33 cellular contexts compared by ENCODE assay signal in genomic region chr3:159144891-159145290, GRCh38.
"Had no signal": no experiment of that assay in that cellular context is flagged by ENCODE, and none has a peak within 500 bp of the region (broad histone marks: within the 10 kb centered on the region; RNA-seq: fewer than 3 reads in every experiment).

No MANE protein-coding gene starts in this region.

- H3K4me3 ChIP-seq: K562, SJCRH30, SK-N-MC had no signal

- H3K27me3 Mint-ChIP-seq: activated B cell treated with CpG ODN at 0.5 μM for 24 hours; activated CD4-positive, alpha-beta memory T cell treated with anti-CD3 and anti-CD28 coated beads for 36 hours; activated naive CD4-positive, alpha-beta T cell treated with anti-CD3 and anti-CD28 coated beads, Interleukin-2, amount 10 ng/mL, durations not matched to agents 7 days and 5 days; activated naive CD8-positive, alpha-beta T cell treated with anti-CD3 and anti-CD28 coated beads, Interleukin-2, amount 50 U/mL, for 24 hours; central memory CD8-positive, alpha-beta T cell had no signal

- H3K4me1 ChIP-seq: SJCRH30 had no signal

- H3K27ac Mint-ChIP-seq: activated B cell treated with CpG ODN at 0.5 μM for 24 hours; activated CD4-positive, alpha-beta memory T cell treated with anti-CD3 and anti-CD28 coated beads for 36 hours; activated naive CD4-positive, alpha-beta T cell treated with anti-CD3 and anti-CD28 coated beads, Interleukin-2, amount 10 ng/mL, durations not matched to agents 7 days and 5 days; activated naive CD8-positive, alpha-beta T cell; activated naive CD8-positive, alpha-beta T cell treated with anti-CD3 and anti-CD28 coated beads, Interleukin-2, amount 50 U/mL, for 24 hours; activated T-helper 1 cell treated with anti-CD3 and anti-CD28 coated beads, Interleukin-12 subunit alpha, Interleukin-12 subunit beta, Interleukin-2, Interleukin-4 antibody, amounts not matched to agents 30 ng/mL and 10 ng/mL and 1 ng/mL, durations not matched to agents 14 hours and 24 hours and 36 hours had no signal

- H3K9me3 ChIP-seq: SJCRH30 had no signal

- H3K27me3 ChIP-seq: brain microvascular endothelial cell, SJCRH30 had no signal

- ATAC-seq: activated naive CD8-positive, alpha-beta T cell treated with anti-CD3 and anti-CD28 coated beads, Interleukin-2, amount 50 U/mL, for 24 hours; activated T-cell treated with anti-CD3 and anti-CD28 coated beads, Interleukin-2, amount 50 U/mL, for 4 hours; K562; Panc1 had no signal

- H3K36me3 ChIP-seq: brain microvascular endothelial cell, SJCRH30 had no signal

- H3K4me3 Mint-ChIP-seq: activated B cell treated with CpG ODN at 0.5 μM for 24 hours; activated CD4-positive, alpha-beta memory T cell treated with anti-CD3 and anti-CD28 coated beads for 36 hours; activated naive CD4-positive, alpha-beta T cell treated with anti-CD3 and anti-CD28 coated beads, Interleukin-2, amount 10 ng/mL, durations not matched to agents 7 days and 5 days; activated naive CD8-positive, alpha-beta T cell; activated naive CD8-positive, alpha-beta T cell treated with anti-CD3 and anti-CD28 coated beads, Interleukin-2, amount 50 U/mL, for 24 hours; activated T-cell treated with anti-CD3 and anti-CD28 coated beads, Interleukin-2, amount 50 U/mL, for 4 hours; activated T-helper 1 cell treated with anti-CD3 and anti-CD28 coated beads, Interleukin-12 subunit alpha, Interleukin-12 subunit beta, Interleukin-2, Interleukin-4 antibody, amounts not matched to agents 30 ng/mL and 10 ng/mL and 1 ng/mL, durations not matched to agents 14 hours and 24 hours and 36 hours; central memory CD8-positive, alpha-beta T cell had no signal

- FAIRE-seq: K562 had no signal

- H3K36me3 Mint-ChIP-seq: activated CD4-positive, alpha-beta memory T cell treated with anti-CD3 and anti-CD28 coated beads for 36 hours; activated naive CD4-positive, alpha-beta T cell treated with anti-CD3 and anti-CD28 coated beads, Interleukin-2, amount 10 ng/mL, durations not matched to agents 7 days and 5 days; activated naive CD8-positive, alpha-beta T cell had no signal

- DNase-seq: activated B cell treated with CpG ODN at 0.5 μM for 24 hours; activated CD4-positive, alpha-beta memory T cell treated with anti-CD3 and anti-CD28 coated beads for 36 hours; activated CD4-positive, alpha-beta T cell treated with anti-CD3 and anti-CD28 coated beads for 4 hours; activated CD4-positive, alpha-beta T cell treated with anti-CD3 and anti-CD28 coated beads, Interleukin-2, amount 50 U/mL, for 1 hour; activated CD4-positive, CD25-positive, alpha-beta regulatory T cell treated with anti-CD3 and anti-CD28 coated beads, Interleukin-2, amount 50 U/mL, for 72 hours; activated CD8-positive, alpha-beta memory T cell treated with anti-CD3 and anti-CD28 coated beads, Interleukin-2, amount 50 U/mL, for 4 hours; activated gamma-delta T cell treated with Interleukin-2 at 50 U/mL for 16 hours; activated naive CD4-positive, alpha-beta T cell treated with anti-CD3 and anti-CD28 coated beads, Interleukin-2, amount 10 ng/mL, durations not matched to agents 7 days and 5 days; activated naive CD8-positive, alpha-beta T cell treated with anti-CD3 and anti-CD28 coated beads, Interleukin-2, amount 50 U/mL, for 24 hours; activated T-cell treated with anti-CD3 and anti-CD28 coated beads for 4 hours; activated T-cell treated with anti-CD3 and anti-CD28 coated beads, Interleukin-2, amount 50 U/mL, for 4 hours; anterior cingulate cortex; brain microvascular endothelial cell; NCI-H1092 treated with DMSO at 0.1 percent for 48 hours; NCI-H1417; NCI-H146; NCI-H187; NCI-H2029 treated with DMSO at 0.1 percent for 48 hours; NCI-H345; NCI-H524 treated with DMSO at 0.1 percent for 48 hours; SHP77; SJCRH30; SW 1271; T-helper 1 cell; T-helper 2 cell; T-helper 9 cell had no signal

- H3K27ac ChIP-seq: brain microvascular endothelial cell, SJCRH30, SK-N-MC, VCaP had no signal

- H3K4me1 Mint-ChIP-seq: activated naive CD4-positive, alpha-beta T cell treated with anti-CD3 and anti-CD28 coated beads, Interleukin-2, amount 10 ng/mL, durations not matched to agents 7 days and 5 days; activated naive CD8-positive, alpha-beta T cell treated with anti-CD3 and anti-CD28 coated beads, Interleukin-2, amount 50 U/mL, for 24 hours; central memory CD8-positive, alpha-beta T cell had no signal

- H3K9me3 Mint-ChIP-seq: activated B cell treated with CpG ODN at 0.5 μM for 24 hours; activated CD4-positive, alpha-beta memory T cell treated with anti-CD3 and anti-CD28 coated beads for 36 hours; activated naive CD4-positive, alpha-beta T cell treated with anti-CD3 and anti-CD28 coated beads, Interleukin-2, amount 10 ng/mL, durations not matched to agents 7 days and 5 days; activated naive CD8-positive, alpha-beta T cell treated with anti-CD3 and anti-CD28 coated beads, Interleukin-2, amount 50 U/mL, for 24 hours; activated T-cell treated with anti-CD3 and anti-CD28 coated beads, Interleukin-2, amount 50 U/mL, for 4 hours; activated T-helper 1 cell treated with anti-CD3 and anti-CD28 coated beads, Interleukin-12 subunit alpha, Interleukin-12 subunit beta, Interleukin-2, Interleukin-4 antibody, amounts not matched to agents 30 ng/mL and 10 ng/mL and 1 ng/mL, durations not matched to agents 14 hours and 24 hours and 36 hours; central memory CD8-positive, alpha-beta T cell had no signal
